18 cellular contexts compared by ENCODE assay signal in genomic region chr20:33871362-33871761, GRCh38.
DNase-seq lines count a peak whose midpoint lies in the region; FAIRE-seq and TF ChIP-seq lines count a peak whose summit lies in the region.
"Had no signal": no experiment of that assay in that cellular context is flagged by ENCODE, and none has a peak within 500 bp of the region (broad histone marks: within the 10 kb centered on the region; RNA-seq: fewer than 3 reads in every experiment).

No MANE protein-coding gene starts in this region.

- H3K4me1 ChIP-seq in esophagus muscularis mucosa, result peaks cover 0 to 11% (median 8%) of the 10 kb centered on the region in 4 donors
- H3K4me1 ChIP-seq in muscle layer of colon (ENCODE audit: insufficient read depth, low read length), result peaks cover 27% of the 10 kb centered on the region
- H3K4me1 ChIP-seq in transverse colon, result peaks cover 0 to 11% (median 7%) of the 10 kb centered on the region in 4 donors

- peak overlapping the region; percentile 31 to 40 (median 36) for H3K4me3 ChIP-seq in esophagus muscularis mucosa
- H3K4me3 ChIP-seq in muscle layer of colon (ENCODE audit: low read depth in 1 of 2, low read length in 2 of 2), result peak overlapping the region in 1 of 2 donors; percentile 50
- peak overlapping the region in 3 of 4 donors; percentile 7 to 33 (median 26) for H3K4me3 ChIP-seq in transverse colon
- H3K4me3 ChIP-seq: BLaER1, K562, SK-N-MC had no signal

- no peak overlapping the region for H3K27ac ChIP-seq in esophagus muscularis mucosa (replicated peaks in 1 of 4)
- peak overlapping the region; percentile 36 for H3K27ac ChIP-seq in muscle layer of colon (ENCODE audit: low read depth, low read length)
- peak overlapping the region in 1 of 4 donors; percentile 27 for H3K27ac ChIP-seq in transverse colon
- H3K27ac ChIP-seq: BLaER1, SK-N-MC had no signal

- no peak for FAIRE-seq in HTR-8/SVneo (lab: Jason Lieb, UNC)

- intact Hi-C loops in esophagus muscularis mucosa (cut with DNase I), result no loop called here
- intact Hi-C loops in transverse colon (cut with DNase I; ENCODE audit: low total_unique reads), result no loop called here

- H3K9me3 ChIP-seq in esophagus muscularis mucosa (no peaks in the 10 kb centered on the region), muscle layer of colon (ENCODE audit: low read length) (no peaks in the 10 kb centered on the region), transverse colon (no peaks in the 10 kb centered on the region)

- TF ChIP-seq POLR2A in esophagus muscularis mucosa (IDR thresholded peaks at IDR 0.05; ENCODE audit: low read depth), result no peak
- TF ChIP-seq POLR2A in transverse colon (IDR thresholded peaks at IDR 0.05), result no peak

- no peak overlapping the region for H3K9ac ChIP-seq in muscle layer of colon (ENCODE audit: low read length)
- H3K9ac ChIP-seq: BLaER1 had no signal

- peak; percentile 75 for DNase-seq in M059J (ENCODE audit: low read depth)
- no peak for DNase-seq in esophagus muscularis mucosa (ENCODE audit: extremely low spot score)
- DNase-seq in transverse colon, result peak; percentile 53
- DNase-seq in germinal center (ENCODE audit: low spot score), result no peak
- no peak for DNase-seq in HTR-8/SVneo (ENCODE audit: insufficient read length, low spot score)
- DNase-seq in HuH-7.5 (ENCODE audit: low spot score), result no peak
- DNase-seq in GM10266 (ENCODE audit: extremely low spot score), result no peak
- DNase-seq: activated CD8-positive, alpha-beta memory T cell treated with anti-CD3 and anti-CD28 coated beads, Interleukin-2, amount 50 U/mL, for 4 hours; activated gamma-delta T cell treated with Interleukin-2 at 50 U/mL for 16 hours; islet precursor cell; NCI-H1105; NCI-H774; stimulated activated CD4-positive, alpha-beta T cell treated with anti-CD3 and anti-CD28 coated beads, Interleukin-2, amount 100 ng/mL, for 24 hours; T1000 had no signal

- H3K27me3 ChIP-seq in esophagus muscularis mucosa, result no peaks in the 10 kb centered on the region
- H3K27me3 ChIP-seq in muscle layer of colon (ENCODE audit: control insufficient read depth in 1 of 2, insufficient read depth in 2 of 2, low read length in 2 of 2), result no peaks in the 10 kb centered on the region
- H3K27me3 ChIP-seq in transverse colon, result no peaks in the 10 kb centered on the region
- H3K27me3 ChIP-seq: BLaER1 had no signal

- TF ChIP-seq EP300 in esophagus muscularis mucosa (IDR thresholded peaks at IDR 0.05) (no peak), transverse colon (IDR thresholded peaks at IDR 0.05; ENCODE audit: low read depth) (no peak)

- in situ Hi-C loops in transverse colon (cut with MboI; ENCODE audit: low pct_ligation_motif_present in 1 of 4, low pct_unique_long_range_greater_than_20kb in 1 of 4, low sequenced_read_pairs in 3 of 4), result loop anchor here in 1 of 4 donors (25.0 kb wide), 1 partner anchor 191 kb away; no protein-coding TSS in a partner anchor

- WGBS in esophagus muscularis mucosa, result 71% methylated on average over 12 of the region's 12 CpGs
- WGBS in transverse colon (ENCODE audit: low coverage in 1 of 2), 2 donors, result 61% methylated on average over 12 of the region's 12 CpGs; no CpG with 5 or more reads in 1 of the 2 donors

- TF ChIP-seq CTCF in esophagus muscularis mucosa (IDR thresholded peaks at IDR 0.05), result no peak
- TF ChIP-seq CTCF in transverse colon (IDR thresholded peaks at IDR 0.05), result no peak
- TF ChIP-seq CTCF in GM10266 (IDR thresholded peaks at IDR 0.05; ENCODE audit: control insufficient read depth, insufficient read depth, low read depth, missing control alignments), result no peak

- no peaks in the 10 kb centered on the region for H3K36me3 ChIP-seq in esophagus muscularis mucosa
- no peaks in the 10 kb centered on the region for H3K36me3 ChIP-seq in muscle layer of colon (ENCODE audit: insufficient read depth, low read length)
- no peaks in the 10 kb centered on the region for H3K36me3 ChIP-seq in transverse colon
- H3K36me3 ChIP-seq: BLaER1 had no signal

Comparison
In these comparisons a context has a peak if more than half of its experiments do, and no peak if none do; other contexts are left out.
1. DNase-seq: peak in M059J (single experiment) and transverse colon (single experiment); none in esophagus muscularis mucosa (single experiment), germinal center (single experiment), HTR-8/SVneo (single experiment), HuH-7.5 (single experiment) and GM10266 (single experiment).